14 cellular contexts compared by ENCODE assay signal in genomic region chr3:159950156-159950898, GRCh38. TPM values are rescaled to one million over a fixed set of nuclear protein-coding genes. Genes with fewer than 3 reads are reported as not detected.
DNase-seq lines count a peak whose midpoint lies in the region; ATAC-seq and TF ChIP-seq lines count a peak whose summit lies in the region.
"Had no signal": no experiment of that assay in that cellular context is flagged by ENCODE, and none has a peak within 500 bp of the region (broad histone marks: within the 10 kb centered on the region; RNA-seq: fewer than 3 reads in every experiment).

No MANE protein-coding gene starts in this region.

- H3K36me3 ChIP-seq in OCI-LY7 (ENCODE audit: insufficient read depth, low read length) (no peaks in the 10 kb centered on the region), prostate gland (no peaks in the 10 kb centered on the region)
- H3K36me3 ChIP-seq: BE2C had no signal

- no peak overlapping the region for H2AFZ ChIP-seq in OCI-LY7 (ENCODE audit: low read length)

- H3K4me1 ChIP-seq in OCI-LY7 (ENCODE audit: insufficient read depth, low read length, poor library complexity, severe bottlenecking), result no peaks in the 10 kb centered on the region
- no peaks in the 10 kb centered on the region for H3K4me1 ChIP-seq in prostate gland (replicated peaks)

- 68% methylated on average over 3 of the region's 3 CpGs for WGBS in prostate gland

- DNase-seq in OCI-LY7 (ENCODE audit: low spot score) (peak; percentile 1), prostate gland (ENCODE audit: low spot score) (no peak), GM19238 (ENCODE audit: insufficient read length, low spot score) (no peak), AG08395 (ENCODE audit: low spot score) (no peak), omental fat pad (ENCODE audit: low spot score) (no peak)
- DNase-seq: activated T-cell treated with anti-CD3 and anti-CD28 coated beads, Interleukin-2, amount 50 U/mL, for 4 hours; BE2C; left colon; NCI-H510A; posterior cingulate gyrus; T-helper 17 cell had no signal

- no peaks in the 10 kb centered on the region for H4K20me1 ChIP-seq in OCI-LY7 (ENCODE audit: insufficient read depth, low read length)

- TF ChIP-seq CTCF in OCI-LY7 (conservative IDR thresholded peaks at IDR 0.05; ENCODE audit: low read length) (no peak), prostate gland (IDR thresholded peaks at IDR 0.05) (no peak), omental fat pad (IDR thresholded peaks at IDR 0.05) (no peak)

- POLR2A ChIA-PET in OCI-LY7 (lab: Charles Lee), result interaction anchor here (0.5 to 0.6 kb wide), 1 partner anchor 21 kb away, joined by 3 to 4 read pairs; no protein-coding TSS in a partner anchor

- CTCF ChIA-PET in OCI-LY7 (lab: Charles Lee; ENCODE audit: unreplicated experiment), result no interaction called here

- H3K27me3 ChIP-seq in prostate gland (replicated peaks; ENCODE audit: insufficient read depth), result no peaks in the 10 kb centered on the region
- H3K27me3 ChIP-seq: BE2C had no signal

- no peak overlapping the region for H3K27ac ChIP-seq in OCI-LY7 (ENCODE audit: low read depth, low read length, poor library complexity, severe bottlenecking)
- H3K27ac ChIP-seq in prostate gland, result no peak overlapping the region

- H3K9me2 ChIP-seq in OCI-LY7 (ENCODE audit: insufficient read depth, low read length), result no peaks in the 10 kb centered on the region

- BruUV-seq in OCI-LY7 (replicated peaks; lab: Mats Ljungman, UMichigan), result no TSS peak

- intact Hi-C loops in OCI-LY7 (cut with micrococcal nuclease; ENCODE audit: unreplicated experiment) (no loop called here), prostate gland (cut with DNase I) (no loop called here)

- no peak overlapping the region for H3K4me2 ChIP-seq in OCI-LY7 (ENCODE audit: low read length)

- no peaks in the 10 kb centered on the region for H3K79me2 ChIP-seq in OCI-LY7 (ENCODE audit: insufficient read depth, low read depth, low read length)

- no peak overlapping the region for H3K4me3 ChIP-seq in OCI-LY7 (ENCODE audit: low read depth, low read length, poor library complexity, severe bottlenecking)
- H3K4me3 ChIP-seq in prostate gland, result no peak overlapping the region

- peak; percentile 89 for ATAC-seq in GM18505 (IDR thresholded peaks at IDR 0.05; ENCODE audit: unreplicated experiment)
- peak; percentile 83 for ATAC-seq in GM21390 (IDR thresholded peaks at IDR 0.05; ENCODE audit: unreplicated experiment)
- peak; percentile 69 for ATAC-seq in HG03097 (IDR thresholded peaks at IDR 0.05; ENCODE audit: low FRiP score, unreplicated experiment)
- ATAC-seq in omental fat pad (ENCODE audit: low FRiP score), result no peak
- ATAC-seq: activated T-cell treated with anti-CD3 and anti-CD28 coated beads, Interleukin-2, amount 50 U/mL, for 4 hours; left colon; T-helper 17 cell had no signal

- H3K9me3 ChIP-seq in OCI-LY7 (ENCODE audit: low read length), result no peaks in the 10 kb centered on the region
- no peaks in the 10 kb centered on the region for H3K9me3 ChIP-seq in prostate gland
- H3K9me3 ChIP-seq: BE2C had no signal

- TF ChIP-seq POLR2A in GM18505 (IDR thresholded peaks at IDR 0.05; ENCODE audit: borderline replicate concordance, extremely low read depth, insufficient read depth, insufficient read length), result no peak
- TF ChIP-seq POLR2A in prostate gland (IDR thresholded peaks at IDR 0.05), result no peak

RNA-seq across cellular contexts. Expression of gene IL12A, which starts 38.3 kb away (rescaled TPM):
- not detected in 2 replicates for total RNA-seq in OCI-LY7 (2014; rRNA removed; shearing (Covaris generic))
- total RNA-seq in OCI-LY7 (2022) (not detected in 2 replicates), prostate gland (1 to 10 TPM; 1.3 TPM), omental fat pad (1 to 10 TPM in 3 of 4 donors, not detected in 1; 1.1 to 2.8 (median 2.4) TPM)
